In the genomic region with DNA sequence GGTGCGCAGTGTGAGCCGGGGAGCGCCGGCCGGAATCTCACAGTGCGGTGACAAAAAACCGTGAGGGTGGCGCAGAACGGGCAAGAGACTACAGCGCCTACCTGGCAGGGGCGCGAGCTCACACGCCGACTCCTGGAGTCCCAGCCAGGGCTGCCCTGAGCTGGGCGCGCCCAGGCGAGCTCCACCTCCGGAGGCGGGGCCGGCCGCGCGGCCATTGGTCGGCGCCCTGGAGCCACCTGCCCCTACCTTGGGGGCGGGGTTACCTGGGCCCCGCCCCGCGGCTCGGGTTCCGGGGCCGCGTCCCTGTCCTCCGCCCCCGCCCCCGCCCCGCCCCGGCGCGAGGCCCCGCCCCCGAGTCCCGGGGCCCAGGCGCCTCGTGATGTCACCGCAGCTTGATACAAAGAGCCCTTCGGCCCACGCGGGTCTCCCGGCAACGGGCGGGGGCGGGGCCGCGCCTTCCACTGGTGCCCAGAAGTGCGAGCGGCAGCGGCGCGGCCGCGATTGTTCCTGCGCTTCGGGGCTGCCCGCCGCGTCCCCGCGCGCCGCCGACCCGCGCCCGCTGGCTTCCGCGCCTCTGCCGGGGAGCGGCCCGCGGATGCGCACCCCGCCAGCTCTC, we compare ENCODE assay signal across 8 cellular contexts.
DNase-seq lines count a peak whose midpoint lies in the region; ATAC-seq, FAIRE-seq and TF ChIP-seq lines count a peak whose summit lies in the region.

No MANE protein-coding gene starts in this region.

- no peak for TF ChIP-seq RAD21 in A549 (conservative IDR thresholded peaks at IDR 0.05 in 1 of 2, IDR thresholded peaks at IDR 0.05 in 1 of 2)
- TF ChIP-seq RAD21 in HepG2 (CRISPR knock-in tag; IDR thresholded peaks at IDR 0.05), result peak; percentile 68

- peak overlapping the region; percentile 88 for H3K9ac ChIP-seq in HepG2 (ENCODE audit: insufficient read depth, low read depth, low read length)

- peaks cover 12% of the 10 kb centered on the region; the same call in 2 of the 3 replicates for H3K4me1 ChIP-seq in A549
- H3K4me1 ChIP-seq in HepG2 (ENCODE audit: insufficient read depth, low read length), result peaks cover 53% of the 10 kb centered on the region

- WGBS in A549 (ENCODE audit: missing lambda C conversion rate), result under 1% methylated on average over 31 of the region's 83 CpGs
- 0% methylated on average over 17 of the region's 83 CpGs for WGBS in HepG2 (ENCODE audit: low lambda C conversion rate)

- H2AFZ ChIP-seq in HepG2 (ENCODE audit: low read length), result no peak overlapping the region

- peak; percentile 75 to 93 for ATAC-seq in A549
- peak; percentile 77 for ATAC-seq in GM18909 (IDR thresholded peaks at IDR 0.05; ENCODE audit: poor library complexity, unreplicated experiment)
- peak; percentile 66 for ATAC-seq in HG03159 (IDR thresholded peaks at IDR 0.05; ENCODE audit: unreplicated experiment)
- peak; percentile 90 for ATAC-seq in HepG2

- H3K27ac ChIP-seq in A549 (peak overlapping the region; percentile 57 to 82), HepG2 (ENCODE audit: extremely low read length, insufficient read depth, low read length) (peak overlapping the region; percentile 73)

- DNase-seq in A549 (ENCODE audit: low read depth in 1 of 2, low spot score in 1 of 2) (peak; percentile 83 to 94), NCI-H226 (peak; percentile 78), choroid plexus epithelial cell (ENCODE audit: low read depth) (no peak), HepG2 (ENCODE audit: low spot score) (peak; percentile 86)
- DNase-seq in activated CD4-positive, alpha-beta T cell treated with anti-CD3 and anti-CD28 coated beads for 4 hours, result peak; percentile 97
- peak; percentile 87 to 91 for DNase-seq in stimulated activated CD4-positive, alpha-beta T cell treated with anti-CD3 and anti-CD28 coated beads, Interleukin-2, amount 100 ng/mL, for 48 hours

- POLR2A ChIA-PET in A549 (lab: Yijun Ruan, JAX) (interaction anchor here (0.7 to 0.9 kb wide), 4 partner anchors 11 to 47 kb away, joined by 3 to 4 read pairs (median 3); no protein-coding TSS in a partner anchor), HepG2 (lab: Yijun Ruan, JAX) (interaction anchor here (0.6 to 6.0 kb wide), 14 partner anchors 11 to 913 kb away, joined by 3 to 161 read pairs (median 5); no protein-coding TSS in a partner anchor)

- CTCF ChIA-PET in A549 (lab: Yijun Ruan, JAX), result interaction anchor here (1.0 to 1.4 kb wide), 5 partner anchors 25 to 50 kb away, joined by 3 to 8 read pairs (median 4); no protein-coding TSS in a partner anchor
- CTCF ChIA-PET in HepG2 (lab: Yijun Ruan, JAX; ENCODE audit: low intra/inter-chr PET ratio, low total read pairs), result no interaction called here

- H3K9me3 ChIP-seq in A549, result no peaks in the 10 kb centered on the region
- no peaks in the 10 kb centered on the region for H3K9me3 ChIP-seq in HepG2 (ENCODE audit: low read length)

- H3K4me2 ChIP-seq in A549, result peak overlapping the region; percentile 79
- peak overlapping the region; percentile 89 for H3K4me2 ChIP-seq in HepG2 (ENCODE audit: low read depth, low read length)

- BruUV-seq in HepG2 (replicated peaks; lab: Mats Ljungman, UMichigan), result no TSS peak

- TF ChIP-seq CTCF in A549 (IDR thresholded peaks at IDR 0.05) (no peak), choroid plexus epithelial cell (conservative IDR thresholded peaks at IDR 0.05; ENCODE audit: low read depth, low read length) (no peak), HepG2 (CRISPR knock-in tag; IDR thresholded peaks at IDR 0.05) (peak; percentile 50)

- peaks cover 2 to 12% of the 10 kb centered on the region in 2 experiments; a peak in 2 of 5 replicates for H3K36me3 ChIP-seq in HepG2 (replicated peaks in 1 of 2; ENCODE audit: control insufficient read depth in 1 of 2, insufficient read depth in 2 of 2, low read length in 2 of 2)

- FAIRE-seq in A549 (lab: Jason Lieb, UNC), result no peak
- FAIRE-seq in HepG2 (lab: Jason Lieb, UNC), result no peak

- H4K20me1 ChIP-seq in HepG2 (ENCODE audit: insufficient read depth, low read length), result no peaks in the 10 kb centered on the region; the same call in 1 of the 2 replicates

- H3K79me2 ChIP-seq in HepG2 (ENCODE audit: insufficient read depth, low read length), result peaks cover 47% of the 10 kb centered on the region

- TF ChIP-seq POLR2A in A549 (IDR thresholded peaks at IDR 0.05; ENCODE audit: low read length) (peak; percentile 44; the same call in 1 of the 2 replicates), HepG2 (IDR thresholded peaks at IDR 0.05; ENCODE audit: insufficient read depth in 1 of 2, low read depth in 2 of 2, low read length in 2 of 2) (peak; percentile 91 to 98)

- peak overlapping the region; percentile 68 for H3K4me3 ChIP-seq in A549
- H3K4me3 ChIP-seq in choroid plexus epithelial cell (ENCODE audit: low read depth, low read length), result peak overlapping the region; percentile 37
- peak overlapping the region; percentile 81 to 95 (median 87) for H3K4me3 ChIP-seq in HepG2 (replicated peaks in 1 of 3; ENCODE audit: insufficient read depth in 1 of 3, low read depth in 2 of 3, low read length in 3 of 3)

- intact Hi-C loops in HepG2 (cut with micrococcal nuclease; ENCODE audit: unreplicated experiment), result no loop called here

- in situ Hi-C loops in HepG2 (cut with HindIII; ENCODE audit: extremely low pct_ligation_motif_present, low pct_unique_long_range_greater_than_20kb), result no loop called here

- H3K27me3 ChIP-seq in HepG2 (ENCODE audit: control insufficient read depth in 1 of 2, insufficient read depth in 2 of 2, low read length in 2 of 2), result no peaks in the 10 kb centered on the region

- TF ChIP-seq EP300 in A549 (IDR thresholded peaks at IDR 0.05), result no peak
- TF ChIP-seq EP300 in HepG2 (IDR thresholded peaks at IDR 0.05; ENCODE audit: low read depth in 2 of 2, low read length in 2 of 2), result 0 out of 4 replicates have a peak, but pooled peaks of 1 of the 2 experiments have one; percentile 3
- no peak for TF ChIP-seq EP300 in HepG2 (CRISPR knock-in tag; IDR thresholded peaks at IDR 0.05; ENCODE audit: borderline replicate concordance)

TF ChIP-seq in A549, 52 proteins besides CTCF, POLR2A, EP300 and RAD21 (continues in another document):
- TF ChIP-seq JUN (IDR thresholded peaks at IDR 0.05), result 0 out of 5 replicates have a peak, but pooled peaks of 1 of the 2 experiments have one; percentile 30
- TF ChIP-seq, protein P1, sequence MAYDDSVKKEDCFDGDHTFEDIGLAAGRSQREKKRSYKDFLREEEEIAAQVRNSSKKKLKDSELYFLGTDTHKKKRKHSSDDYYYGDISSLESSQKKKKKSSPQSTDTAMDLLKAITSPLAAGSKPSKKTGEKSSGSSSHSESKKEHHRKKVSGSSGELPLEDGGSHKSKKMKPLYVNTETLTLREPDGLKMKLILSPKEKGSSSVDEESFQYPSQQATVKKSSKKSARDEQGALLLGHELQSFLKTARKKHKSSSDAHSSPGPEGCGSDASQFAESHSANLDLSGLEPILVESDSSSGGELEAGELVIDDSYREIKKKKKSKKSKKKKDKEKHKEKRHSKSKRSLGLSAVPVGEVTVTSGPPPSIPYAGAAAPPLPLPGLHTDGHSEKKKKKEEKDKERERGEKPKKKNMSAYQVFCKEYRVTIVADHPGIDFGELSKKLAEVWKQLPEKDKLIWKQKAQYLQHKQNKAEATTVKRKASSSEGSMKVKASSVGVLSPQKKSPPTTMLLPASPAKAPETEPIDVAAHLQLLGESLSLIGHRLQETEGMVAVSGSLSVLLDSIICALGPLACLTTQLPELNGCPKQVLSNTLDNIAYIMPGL (CRISPR knock-in tag; IDR thresholded peaks at IDR 0.05; ENCODE audit: borderline replicate concordance), result no peak
- no peak for TF ChIP-seq TP53 (CRISPR knock-in tag; IDR thresholded peaks at IDR 0.05)
- TF ChIP-seq PHF8 (IDR thresholded peaks at IDR 0.05; ENCODE audit: borderline replicate concordance, low read depth), result 0 out of 2 replicates have a peak, but pooled peaks have one; percentile 69
- TF ChIP-seq GATA3 (IDR thresholded peaks at IDR 0.05; ENCODE audit: borderline replicate concordance), result no peak

TF ChIP-seq in HepG2, 621 proteins besides CTCF, POLR2A, EP300 and RAD21 (continues in another document):
- TF ChIP-seq, protein P2, sequence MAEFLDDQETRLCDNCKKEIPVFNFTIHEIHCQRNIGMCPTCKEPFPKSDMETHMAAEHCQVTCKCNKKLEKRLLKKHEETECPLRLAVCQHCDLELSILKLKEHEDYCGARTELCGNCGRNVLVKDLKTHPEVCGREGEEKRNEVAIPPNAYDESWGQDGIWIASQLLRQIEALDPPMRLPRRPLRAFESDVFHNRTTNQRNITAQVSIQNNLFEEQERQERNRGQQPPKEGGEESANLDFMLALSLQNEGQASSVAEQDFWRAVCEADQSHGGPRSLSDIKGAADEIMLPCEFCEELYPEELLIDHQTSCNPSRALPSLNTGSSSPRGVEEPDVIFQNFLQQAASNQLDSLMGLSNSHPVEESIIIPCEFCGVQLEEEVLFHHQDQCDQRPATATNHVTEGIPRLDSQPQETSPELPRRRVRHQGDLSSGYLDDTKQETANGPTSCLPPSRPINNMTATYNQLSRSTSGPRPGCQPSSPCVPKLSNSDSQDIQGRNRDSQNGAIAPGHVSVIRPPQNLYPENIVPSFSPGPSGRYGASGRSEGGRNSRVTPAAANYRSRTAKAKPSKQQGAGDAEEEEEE (CRISPR knock-in tag; IDR thresholded peaks at IDR 0.05; ENCODE audit: borderline replicate concordance), result no peak
- TF ChIP-seq ZNF260 (CRISPR knock-in tag; IDR thresholded peaks at IDR 0.05; ENCODE audit: borderline replicate concordance, low read depth) (no peak), CHCHD3 (CRISPR knock-in tag; IDR thresholded peaks at IDR 0.05) (no peak), STAG1 (CRISPR knock-in tag; IDR thresholded peaks at IDR 0.05) (peak; percentile 32), ZFP90 (CRISPR knock-in tag; IDR thresholded peaks at IDR 0.05; ENCODE audit: borderline replicate concordance) (0 out of 2 replicates have a peak, but pooled peaks have one; percentile 20)
- TF ChIP-seq, protein P3, sequence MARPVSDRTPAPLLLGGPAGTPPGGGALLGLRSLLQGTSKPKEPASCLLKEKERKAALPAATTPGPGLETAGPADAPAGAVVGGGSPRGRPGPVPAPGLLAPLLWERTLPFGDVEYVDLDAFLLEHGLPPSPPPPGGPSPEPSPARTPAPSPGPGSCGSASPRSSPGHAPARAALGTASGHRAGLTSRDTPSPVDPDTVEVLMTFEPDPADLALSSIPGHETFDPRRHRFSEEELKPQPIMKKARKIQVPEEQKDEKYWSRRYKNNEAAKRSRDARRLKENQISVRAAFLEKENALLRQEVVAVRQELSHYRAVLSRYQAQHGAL (CRISPR knock-in tag; IDR thresholded peaks at IDR 0.05; ENCODE audit: not compliant biosample characterization), result no peak

Comparison
In these comparisons a context has a peak if more than half of its experiments do, and no peak if none do; other contexts are left out.
1. H3K4me3 ChIP-seq: peak in every context shown above with its lines; median percentile 87 in HepG2; 68 in A549; 37 in choroid plexus epithelial cell.